Comparison of ENCODE assay signal across 1 cellular context in genomic region chr16:89093602-89094251, GRCh38.
A peak's percentile ranks its signal among the peaks of the same experiment; 100 is the strongest.
TF ChIP-seq lines count a peak whose summit lies in the region.

Gene ACSF3 (plus strand): TSS chr16:89093852. CDS start chr16:89100682, 6,830 bp downstream.

TF ChIP-seq in K562, 482 proteins besides CTCF, POLR2A, EP300 and RAD21 (continued from another document):
- TF ChIP-seq VEZF1 (CRISPR knock-in tag; IDR thresholded peaks at IDR 0.05) (peak; percentile 59; the same call in 1 of the 2 replicates), ZNF384 (IDR thresholded peaks at IDR 0.05; ENCODE audit: low read depth, low read length) (peak; percentile 25; the same call in 1 of the 2 replicates), NR4A1 (CRISPR knock-in tag; IDR thresholded peaks at IDR 0.05) (no peak), NR4A1 (tag; IDR thresholded peaks at IDR 0.05) (peak; percentile 64; the same call in 1 of the 2 replicates), DLX4 (CRISPR knock-in tag; IDR thresholded peaks at IDR 0.05) (no peak), ELF1 (tag; IDR thresholded peaks at IDR 0.05) (peak; percentile 57; the same call in 1 of the 2 replicates), IRF2 (CRISPR knock-in tag; IDR thresholded peaks at IDR 0.05) (no peak), TAF1 (IDR thresholded peaks at IDR 0.05; ENCODE audit: control insufficient read depth, extremely low read depth, insufficient read depth, low read length, severe bottlenecking) (peak; percentile 88), MAZ (CRISPR knock-in tag; conservative IDR thresholded peaks at IDR 0.05 in 1 of 2, IDR thresholded peaks at IDR 0.05 in 1 of 2) (peak in 1 of 2 experiments; percentile 88; a peak in 2 of 4 replicates), CREB3L1 (IDR thresholded peaks at IDR 0.05; ENCODE audit: borderline replicate concordance, low read depth) (peak; percentile 60; the same call in 1 of the 2 replicates), CBX1 (IDR thresholded peaks at IDR 0.05; ENCODE audit: low read depth) (peak; percentile 90), ILF3 (IDR thresholded peaks at IDR 0.05; ENCODE audit: borderline replicate concordance) (no peak), ZNF408 (CRISPR knock-in tag; IDR thresholded peaks at IDR 0.05; ENCODE audit: low read depth) (no peak), ZNF184 (CRISPR knock-in tag; IDR thresholded peaks at IDR 0.05) (no peak), TRIM24 (IDR thresholded peaks at IDR 0.05) (0 out of 4 replicates have a peak, but pooled peaks of 1 of the 2 experiments have one; percentile 11), HDAC8 (tag; IDR thresholded peaks at IDR 0.05) (no peak), HNRNPUL1 (IDR thresholded peaks at IDR 0.05; ENCODE audit: low read length) (no peak), GTF2F1 (IDR thresholded peaks at IDR 0.05; ENCODE audit: low read depth, low read length) (0 out of 2 replicates have a peak, but pooled peaks have one; percentile 24), ETV6 (IDR thresholded peaks at IDR 0.05; ENCODE audit: borderline replicate concordance in 1 of 2, low read depth in 2 of 2, low read length in 1 of 2) (no peak; a peak in 1 of 4 replicates), ETV6 (CRISPR knock-in tag; IDR thresholded peaks at IDR 0.05; ENCODE audit: borderline replicate concordance) (no peak), HNRNPLL (IDR thresholded peaks at IDR 0.05; ENCODE audit: low read depth, low read length, poor library complexity, severe bottlenecking) (peak; percentile 20), MYC (IDR thresholded peaks at IDR 0.05; ENCODE audit: low read depth, low read length) (peak; percentile 78), MYC (CRISPR knock-in tag; IDR thresholded peaks at IDR 0.05; ENCODE audit: borderline replicate concordance, low read depth) (no peak), FOXM1 (IDR thresholded peaks at IDR 0.05; ENCODE audit: low read depth) (no peak), FOXM1 (CRISPR knock-in tag; IDR thresholded peaks at IDR 0.05; ENCODE audit: low read depth) (no peak), ZFP30 (CRISPR knock-in tag; IDR thresholded peaks at IDR 0.05; ENCODE audit: borderline replicate concordance) (no peak), FIP1L1 (IDR thresholded peaks at IDR 0.05; ENCODE audit: low read depth, low read length, poor library complexity, severe bottlenecking) (peak; percentile 70), CHCHD3 (CRISPR knock-in tag; IDR thresholded peaks at IDR 0.05) (no peak), CBFB (CRISPR knock-in tag; IDR thresholded peaks at IDR 0.05) (no peak), E2F3 (CRISPR knock-in tag; IDR thresholded peaks at IDR 0.05) (peak; percentile 74; the same call in 1 of the 2 replicates), JUND (IDR thresholded peaks at IDR 0.05; ENCODE audit: borderline replicate concordance, low read depth, low read length) (no peak; the same call in 1 of the 2 replicates), JUND (tag; IDR thresholded peaks at IDR 0.05; ENCODE audit: borderline replicate concordance, low read depth, low read length) (no peak; the same call in 2 of the 3 replicates), ESRRA (IDR thresholded peaks at IDR 0.05; ENCODE audit: borderline replicate concordance, low read depth) (peak; percentile 63; the same call in 1 of the 2 replicates), MYBL2 (IDR thresholded peaks at IDR 0.05; ENCODE audit: low read depth) (no peak), MYBL2 (CRISPR knock-in tag; IDR thresholded peaks at IDR 0.05; ENCODE audit: borderline replicate concordance) (no peak), BRF2 (IDR thresholded peaks at IDR 0.05; ENCODE audit: borderline replicate concordance, insufficient read depth, insufficient read length) (no peak), MYNN (IDR thresholded peaks at IDR 0.05) (no peak), MYNN (CRISPR knock-in tag; IDR thresholded peaks at IDR 0.05) (no peak), ZBTB9 (CRISPR knock-in tag; IDR thresholded peaks at IDR 0.05) (0 out of 2 replicates have a peak, but pooled peaks have one; percentile 67), BMI1 (IDR thresholded peaks at IDR 0.05; ENCODE audit: low read length) (no peak), ARID2 (IDR thresholded peaks at IDR 0.05) (no peak), SFPQ (IDR thresholded peaks at IDR 0.05; ENCODE audit: low read depth, low read length) (no peak), SMARCC2 (IDR thresholded peaks at IDR 0.05; ENCODE audit: low read depth) (no peak), EZH2 (IDR thresholded peaks at IDR 0.05; ENCODE audit: borderline replicate concordance, low read depth, low read length) (no peak), SNRNP70 (optimal IDR thresholded peaks at IDR 0.05; ENCODE audit: low read depth, low read length) (no peak), SP2 (IDR thresholded peaks at IDR 0.05; ENCODE audit: extremely low read depth, low read depth, low read length, poor library complexity, severe bottlenecking) (no peak)
- TF ChIP-seq, protein P1, sequence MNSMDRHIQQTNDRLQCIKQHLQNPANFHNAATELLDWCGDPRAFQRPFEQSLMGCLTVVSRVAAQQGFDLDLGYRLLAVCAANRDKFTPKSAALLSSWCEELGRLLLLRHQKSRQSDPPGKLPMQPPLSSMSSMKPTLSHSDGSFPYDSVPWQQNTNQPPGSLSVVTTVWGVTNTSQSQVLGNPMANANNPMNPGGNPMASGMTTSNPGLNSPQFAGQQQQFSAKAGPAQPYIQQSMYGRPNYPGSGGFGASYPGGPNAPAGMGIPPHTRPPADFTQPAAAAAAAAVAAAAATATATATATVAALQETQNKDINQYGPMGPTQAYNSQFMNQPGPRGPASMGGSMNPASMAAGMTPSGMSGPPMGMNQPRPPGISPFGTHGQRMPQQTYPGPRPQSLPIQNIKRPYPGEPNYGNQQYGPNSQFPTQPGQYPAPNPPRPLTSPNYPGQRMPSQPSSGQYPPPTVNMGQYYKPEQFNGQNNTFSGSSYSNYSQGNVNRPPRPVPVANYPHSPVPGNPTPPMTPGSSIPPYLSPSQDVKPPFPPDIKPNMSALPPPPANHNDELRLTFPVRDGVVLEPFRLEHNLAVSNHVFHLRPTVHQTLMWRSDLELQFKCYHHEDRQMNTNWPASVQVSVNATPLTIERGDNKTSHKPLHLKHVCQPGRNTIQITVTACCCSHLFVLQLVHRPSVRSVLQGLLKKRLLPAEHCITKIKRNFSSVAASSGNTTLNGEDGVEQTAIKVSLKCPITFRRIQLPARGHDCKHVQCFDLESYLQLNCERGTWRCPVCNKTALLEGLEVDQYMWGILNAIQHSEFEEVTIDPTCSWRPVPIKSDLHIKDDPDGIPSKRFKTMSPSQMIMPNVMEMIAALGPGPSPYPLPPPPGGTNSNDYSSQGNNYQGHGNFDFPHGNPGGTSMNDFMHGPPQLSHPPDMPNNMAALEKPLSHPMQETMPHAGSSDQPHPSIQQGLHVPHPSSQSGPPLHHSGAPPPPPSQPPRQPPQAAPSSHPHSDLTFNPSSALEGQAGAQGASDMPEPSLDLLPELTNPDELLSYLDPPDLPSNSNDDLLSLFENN (IDR thresholded peaks at IDR 0.05; ENCODE audit: low read depth in 2 of 2, low read length in 2 of 2) = peak in 1 of 2 experiments; percentile 64; a peak in 2 of 4 replicates
- TF ChIP-seq, protein P2, sequence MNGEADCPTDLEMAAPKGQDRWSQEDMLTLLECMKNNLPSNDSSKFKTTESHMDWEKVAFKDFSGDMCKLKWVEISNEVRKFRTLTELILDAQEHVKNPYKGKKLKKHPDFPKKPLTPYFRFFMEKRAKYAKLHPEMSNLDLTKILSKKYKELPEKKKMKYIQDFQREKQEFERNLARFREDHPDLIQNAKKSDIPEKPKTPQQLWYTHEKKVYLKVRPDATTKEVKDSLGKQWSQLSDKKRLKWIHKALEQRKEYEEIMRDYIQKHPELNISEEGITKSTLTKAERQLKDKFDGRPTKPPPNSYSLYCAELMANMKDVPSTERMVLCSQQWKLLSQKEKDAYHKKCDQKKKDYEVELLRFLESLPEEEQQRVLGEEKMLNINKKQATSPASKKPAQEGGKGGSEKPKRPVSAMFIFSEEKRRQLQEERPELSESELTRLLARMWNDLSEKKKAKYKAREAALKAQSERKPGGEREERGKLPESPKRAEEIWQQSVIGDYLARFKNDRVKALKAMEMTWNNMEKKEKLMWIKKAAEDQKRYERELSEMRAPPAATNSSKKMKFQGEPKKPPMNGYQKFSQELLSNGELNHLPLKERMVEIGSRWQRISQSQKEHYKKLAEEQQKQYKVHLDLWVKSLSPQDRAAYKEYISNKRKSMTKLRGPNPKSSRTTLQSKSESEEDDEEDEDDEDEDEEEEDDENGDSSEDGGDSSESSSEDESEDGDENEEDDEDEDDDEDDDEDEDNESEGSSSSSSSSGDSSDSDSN (IDR thresholded peaks at IDR 0.05; ENCODE audit: borderline replicate concordance in 1 of 2, low read depth in 2 of 2, low read length in 2 of 2) = peak; percentile 43 to 77; a peak in 2 of 4 replicates
